Comparison of ENCODE assay signal across 13 cellular contexts in genomic region chr17:17073627-17074521, GRCh38. TPM values are rescaled to one million over a fixed set of nuclear protein-coding genes. Genes with fewer than 3 reads are reported as not detected.
DNase-seq lines count a peak whose midpoint lies in the region; ATAC-seq, FAIRE-seq and TF ChIP-seq lines count a peak whose summit lies in the region.
"Had no signal": no experiment of that assay in that cellular context is flagged by ENCODE, and none has a peak within 500 bp of the region (broad histone marks: within the 10 kb centered on the region; RNA-seq: fewer than 3 reads in every experiment).

No MANE protein-coding gene starts in this region.

- H3K9ac ChIP-seq in kidney (ENCODE audit: low read length in 2 of 2): no peak overlapping the region

- intact Hi-C loops in Right ventricle myocardium superior (cut with DNase I) (no loop called here), kidney (cut with DNase I) (no loop called here), uterus (cut with DNase I; ENCODE audit: low total_unique reads) (no loop called here)

- TF ChIP-seq CTCF in cardiac muscle cell (IDR thresholded peaks at IDR 0.05; ENCODE audit: low read depth, low read length) (no peak), kidney (IDR thresholded peaks at IDR 0.05; ENCODE audit: borderline replicate concordance, extremely low read depth, insufficient read depth) (no peak), uterus (IDR thresholded peaks at IDR 0.05) (no peak)

- H3K27me3 ChIP-seq in cardiac muscle cell (no peaks in the 10 kb centered on the region), uterus (no peaks in the 10 kb centered on the region)

- H3K4me1 ChIP-seq in cardiac muscle cell (ENCODE audit: low read depth) (peaks cover 21% of the 10 kb centered on the region), kidney (ENCODE audit: control insufficient read depth in 1 of 2, insufficient read depth in 1 of 2, low read depth in 1 of 2, low read length in 2 of 2) (peaks cover 58 to 60% of the 10 kb centered on the region in 2 donors), uterus (peaks cover 0 to 28% of the 10 kb centered on the region in 2 donors)

- DNase-seq in cardiac muscle cell (ENCODE audit: low read depth in 1 of 2, low spot score in 1 of 2): no peak
- no peak for DNase-seq in Right ventricle myocardium superior
- DNase-seq in caudate nucleus (lab: John Stamatoyannopoulos, UW): no peak
- DNase-seq in kidney: peak; percentile 47
- peak in 1 of 2 donors; percentile 25 for DNase-seq in uterus
- DNase-seq in A172 (ENCODE audit: low spot score): no peak
- DNase-seq in NCI-H2029 (lab: John Stamatoyannopoulos, UW): no peak
- DNase-seq: DND-41, naive B cell, NCI-H446, RPMI8226 had no signal

- ATAC-seq in Right ventricle myocardium superior (ENCODE audit: poor library complexity) (no peak), GM21367 (IDR thresholded peaks at IDR 0.05; ENCODE audit: unreplicated experiment) (no peak)

- no peak for FAIRE-seq in kidney (lab: Jason Lieb, UNC)
- FAIRE-seq: TTC549 had no signal

- H3K27ac ChIP-seq in cardiac muscle cell (peak overlapping the region; percentile 76), caudate nucleus (ENCODE audit: low read depth, low read length) (peak overlapping the region; percentile 38), kidney (ENCODE audit: low read depth in 2 of 2, low read length in 2 of 2) (no peak overlapping the region), uterus (peak overlapping the region; percentile 12 to 56)

- TF ChIP-seq POLR2A in uterus (IDR thresholded peaks at IDR 0.05): no peak

- H3K9me3 ChIP-seq in cardiac muscle cell (ENCODE audit: low read depth) (no peaks in the 10 kb centered on the region), kidney (ENCODE audit: control insufficient read depth in 1 of 2, low read length in 2 of 2) (no peaks in the 10 kb centered on the region), uterus (no peaks in the 10 kb centered on the region)

- H3K4me3 ChIP-seq in cardiac muscle cell (no peak overlapping the region), kidney (ENCODE audit: low read length in 2 of 2) (no peak overlapping the region), uterus (no peak overlapping the region)

- H3K36me3 ChIP-seq in cardiac muscle cell (peaks cover 6% of the 10 kb centered on the region), kidney (ENCODE audit: control insufficient read depth in 1 of 2, insufficient read depth in 2 of 2, low read length in 2 of 2) (peaks cover 10 to 12% of the 10 kb centered on the region in 2 donors), uterus (no peaks in the 10 kb centered on the region)

RNA-seq across cellular contexts. Expression of gene MPRIP, which starts 31.6 kb away (rescaled TPM):
- total RNA-seq in cardiac muscle cell (90.9 and 172 TPM in 2 replicates), Right ventricle myocardium superior (280 TPM), kidney (250 TPM), uterus (100 to 1,000 TPM in 2 of 4 donors, 10 to 100 TPM in 2; 61.5 to 407 (median 103) TPM)
- polyA plus RNA-seq in cardiac muscle cell (80.4 and 117 TPM in 2 replicates), kidney (ENCODE audit: insufficient read depth, low read depth, low replicate concordance) (120 TPM)
- 295 and 299 TPM in 2 replicates for total RNA-seq in A172 (2014; rRNA removed; shearing (Covaris generic))

Comparison
In these comparisons a context has a peak if more than half of its experiments do, and no peak if none do; other contexts are left out.
1. H3K27ac ChIP-seq: peak in cardiac muscle cell (single experiment), caudate nucleus (single experiment) and uterus (2 of 2); none in kidney (0 of 2).